ENCODE assay signal across 27 cellular contexts in the genomic region with DNA sequence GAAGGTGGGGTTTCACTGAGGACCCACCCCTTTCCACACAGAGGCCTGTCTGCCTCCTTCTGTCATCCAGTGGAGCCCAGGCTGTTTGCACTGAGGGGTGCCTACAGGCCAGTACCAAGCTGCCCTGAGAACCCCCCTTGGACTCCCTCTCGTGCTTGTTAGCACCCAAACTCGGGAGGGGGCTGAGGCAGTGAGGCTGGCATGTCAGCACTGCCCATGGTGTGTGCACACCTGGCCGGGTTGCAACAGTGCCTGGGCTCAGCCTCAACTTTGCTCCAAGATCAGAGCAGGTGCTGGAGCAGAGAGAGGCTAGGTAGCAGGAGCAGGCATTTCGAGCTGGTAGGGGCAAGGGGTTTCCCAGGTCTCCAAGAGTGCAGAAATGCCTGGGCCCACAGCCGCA.
"Had no signal": no experiment of that assay in that cellular context is flagged by ENCODE, and none has a peak within 500 bp of the region (broad histone marks: within the 10 kb centered on the region; RNA-seq: fewer than 3 reads in every experiment).

No MANE protein-coding gene starts in this region.

- H3K9me3 ChIP-seq: stomach, suprapubic skin, testis, thoracic aorta, thyroid gland, tibial artery, tibial nerve, transverse colon, upper lobe of left lung, uterus, vagina had no signal

- H3K4me3 Mint-ChIP-seq: stimulated activated effector memory CD8-positive, alpha-beta T cell treated with anti-CD3 and anti-CD28 coated beads, Interleukin-12 subunit alpha, Interleukin-12 subunit beta, amount 100 ng/mL, for 72 hours; stimulated activated memory B cell treated with anti-CD40 and anti-IgM and Interleukin-4, amounts not matched to agents 10 μg/mL and 1 μg/mL and 100 μg/mL, for 72 hours; stimulated activated naive B cell treated with anti-CD40 and anti-IgM and Interleukin-4, amounts not matched to agents 10 μg/mL and 1 μg/mL and 100 μg/mL, for 72 hours; stimulated activated naive CD8-positive, alpha-beta T cell treated with anti-CD3 and anti-CD28 coated beads, Interleukin-15, Interleukin-2, amounts not matched to agents 100 ng/mL and 50 ng/mL, for 24 hours; type B pancreatic cell had no signal

- H3K27me3 Mint-ChIP-seq: stimulated activated memory B cell treated with anti-CD40 and anti-IgM and Interleukin-4, amounts not matched to agents 10 μg/mL and 1 μg/mL and 100 μg/mL, for 72 hours; stimulated activated naive B cell treated with anti-CD40 and anti-IgM and Interleukin-4, amounts not matched to agents 10 μg/mL and 1 μg/mL and 100 μg/mL, for 72 hours; stimulated activated naive CD8-positive, alpha-beta T cell treated with anti-CD3 and anti-CD28 coated beads, Interleukin-15, Interleukin-2, amounts not matched to agents 100 ng/mL and 50 ng/mL, for 24 hours; type B pancreatic cell had no signal

- H3K4me3 ChIP-seq: stomach, suprapubic skin, testis, thoracic aorta, thyroid gland, tibial artery, tibial nerve, transverse colon, upper lobe of left lung, uterus, vagina had no signal

- H3K36me3 ChIP-seq: suprapubic skin, thoracic aorta, thyroid gland, transverse colon, upper lobe of left lung, uterus had no signal

- DNase-seq: stimulated activated CD4-positive, alpha-beta T cell treated with anti-CD3 and anti-CD28 coated beads, Interleukin-2, amount 100 ng/mL, for 24 hours; stimulated activated CD4-positive, alpha-beta T cell treated with anti-CD3 and anti-CD28 coated beads, Interleukin-2, amount 100 ng/mL, for 48 hours; stimulated activated CD4-positive, alpha-beta T cell treated with anti-CD3 and anti-CD28 coated beads, Interleukin-4, amount 100 ng/mL, for 1 hour; stimulated activated CD4-positive, alpha-beta T cell treated with anti-CD3 and anti-CD28 coated beads, Interleukin-4, amount 100 ng/mL, for 24 hours; stimulated activated CD4-positive, alpha-beta T cell treated with anti-CD3 and anti-CD28 coated beads, Interleukin-4, amount 100 ng/mL, for 4 hours; stimulated activated CD8-positive, alpha-beta memory T cell treated with anti-CD3 and anti-CD28 coated beads, Interleukin-4, amount 100 ng/mL, for 48 hours; stimulated activated naive B cell treated with anti-CD40 and anti-IgM and Interleukin-4, amounts not matched to agents 10 μg/mL and 1 μg/mL and 100 μg/mL, for 72 hours; stimulated activated naive CD4-positive, alpha-beta T cell; stimulated activated naive CD4-positive, alpha-beta T cell treated with Interleukin-2 at 50 U/mL for 16 hours; stimulated activated naive CD8-positive, alpha-beta T cell treated with anti-CD3 and anti-CD28 coated beads, Interleukin-15, Interleukin-2, amounts not matched to agents 100 U/mL and 50 U/mL, for 24 hours; stomach; substantia nigra; testis; thyroid gland; tibial artery; transverse colon; trophoblast cell had no signal

- H3K9me3 Mint-ChIP-seq: stimulated activated effector memory CD8-positive, alpha-beta T cell treated with anti-CD3 and anti-CD28 coated beads, Interleukin-12 subunit alpha, Interleukin-12 subunit beta, amount 100 ng/mL, for 72 hours; stimulated activated memory B cell treated with anti-CD40 and anti-IgM and Interleukin-4, amounts not matched to agents 10 μg/mL and 1 μg/mL and 100 μg/mL, for 72 hours; stimulated activated naive B cell treated with anti-CD40 and anti-IgM and Interleukin-4, amounts not matched to agents 10 μg/mL and 1 μg/mL and 100 μg/mL, for 72 hours; stimulated activated naive CD8-positive, alpha-beta T cell treated with anti-CD3 and anti-CD28 coated beads, Interleukin-15, Interleukin-2, amounts not matched to agents 100 ng/mL and 50 ng/mL, for 24 hours; type B pancreatic cell had no signal

- H3K4me1 Mint-ChIP-seq: stimulated activated effector memory CD8-positive, alpha-beta T cell treated with anti-CD3 and anti-CD28 coated beads, Interleukin-12 subunit alpha, Interleukin-12 subunit beta, amount 100 ng/mL, for 72 hours; stimulated activated memory B cell treated with anti-CD40 and anti-IgM and Interleukin-4, amounts not matched to agents 10 μg/mL and 1 μg/mL and 100 μg/mL, for 72 hours; stimulated activated naive B cell treated with anti-CD40 and anti-IgM and Interleukin-4, amounts not matched to agents 10 μg/mL and 1 μg/mL and 100 μg/mL, for 72 hours had no signal

- H3K4me1 ChIP-seq: suprapubic skin, testis, tibial nerve, upper lobe of left lung had no signal

- H3K27ac Mint-ChIP-seq: stimulated activated effector memory CD8-positive, alpha-beta T cell treated with anti-CD3 and anti-CD28 coated beads, Interleukin-12 subunit alpha, Interleukin-12 subunit beta, amount 100 ng/mL, for 72 hours; stimulated activated memory B cell treated with anti-CD40 and anti-IgM and Interleukin-4, amounts not matched to agents 10 μg/mL and 1 μg/mL and 100 μg/mL, for 72 hours; stimulated activated naive B cell treated with anti-CD40 and anti-IgM and Interleukin-4, amounts not matched to agents 10 μg/mL and 1 μg/mL and 100 μg/mL, for 72 hours; stimulated activated naive CD8-positive, alpha-beta T cell treated with anti-CD3 and anti-CD28 coated beads, Interleukin-15, Interleukin-2, amounts not matched to agents 100 ng/mL and 50 ng/mL, for 24 hours; type B pancreatic cell had no signal

- H3K27ac ChIP-seq: stomach, suprapubic skin, testis, thoracic aorta, thyroid gland, tibial artery, tibial nerve, transverse colon, upper lobe of left lung, uterus, vagina had no signal

- H3K27me3 ChIP-seq: stomach, suprapubic skin, testis, thyroid gland, tibial artery, tibial nerve, transverse colon, upper lobe of left lung, uterus, vagina had no signal

- ATAC-seq: stimulated activated effector memory CD8-positive, alpha-beta T cell treated with anti-CD3 and anti-CD28 coated beads, Interleukin-12 subunit alpha, Interleukin-12 subunit beta, amount 100 ng/mL, for 72 hours; stimulated activated memory B cell treated with anti-CD40 and anti-IgM and Interleukin-4, amounts not matched to agents 10 μg/mL and 1 μg/mL and 100 μg/mL, for 72 hours; stimulated activated naive B cell treated with anti-CD40 and anti-IgM and Interleukin-4, amounts not matched to agents 10 μg/mL and 1 μg/mL and 100 μg/mL, for 72 hours; stimulated activated naive CD8-positive, alpha-beta T cell treated with anti-CD3 and anti-CD28 coated beads, Interleukin-15, Interleukin-2, amounts not matched to agents 100 U/mL and 50 U/mL, for 24 hours had no signal
